ENCODE assay signal across 8 cellular contexts in the genomic region with DNA sequence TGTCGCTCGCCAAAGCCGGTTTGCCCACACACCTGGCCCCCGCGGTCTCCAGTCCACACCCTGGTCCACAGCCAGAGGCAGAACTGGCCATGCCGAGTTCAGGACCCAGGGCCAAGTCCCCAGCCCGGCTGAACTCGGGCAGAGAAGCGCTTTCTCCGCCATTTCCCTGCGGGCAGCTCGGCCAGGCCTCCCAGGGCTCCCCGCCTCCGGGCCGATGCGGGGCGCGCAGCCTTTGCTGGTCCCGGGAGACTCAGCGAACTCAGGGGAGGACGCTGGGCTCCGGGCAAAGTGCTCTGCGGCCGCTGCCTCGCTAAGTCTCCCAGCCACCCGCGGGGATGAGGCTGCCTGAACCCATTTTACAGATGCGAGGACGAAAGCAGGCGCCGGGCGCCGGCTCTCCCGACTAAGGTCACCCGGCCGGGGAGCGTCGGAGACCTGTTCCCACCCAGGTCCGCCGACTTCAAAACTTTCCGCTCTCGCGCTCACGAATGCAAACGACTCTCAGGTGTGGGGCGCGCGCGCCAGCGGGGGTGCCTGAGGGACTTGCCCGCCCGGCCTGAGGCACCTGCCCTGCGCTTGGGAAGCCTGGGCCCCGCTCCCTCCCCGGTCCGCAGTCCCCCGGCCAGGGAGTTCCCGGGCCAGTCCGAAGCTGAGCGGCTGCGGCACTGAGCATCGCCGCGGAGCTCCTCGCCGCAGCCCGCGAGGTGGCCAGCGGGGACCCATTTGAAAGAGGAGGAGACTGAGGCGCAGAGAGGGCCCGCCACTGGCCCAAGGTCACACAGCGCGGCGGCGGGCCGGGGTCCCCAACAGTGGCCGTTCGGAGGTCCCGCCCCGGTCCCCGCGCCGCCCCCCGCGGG. TPM values are rescaled to one million over a fixed set of nuclear protein-coding genes. Genes with fewer than 3 reads are reported as not detected.
DNase-seq lines count a peak whose midpoint lies in the region; ATAC-seq and TF ChIP-seq lines count a peak whose summit lies in the region.

No MANE protein-coding gene starts in this region.

- H3K9me3 Mint-ChIP-seq in activated CD4-positive, alpha-beta memory T cell treated with anti-CD3 and anti-CD28 coated beads for 36 hours: no peaks in the 10 kb centered on the region

- H3K4me1 ChIP-seq in BLaER1 (peaks cover 73% of the 10 kb centered on the region), psoas muscle (peaks cover 8% of the 10 kb centered on the region)

- H3K36me3 Mint-ChIP-seq in activated CD4-positive, alpha-beta memory T cell treated with anti-CD3 and anti-CD28 coated beads for 36 hours: no peaks in the 10 kb centered on the region

- H3K4me2 ChIP-seq in BLaER1: peak overlapping the region; percentile 99

- H3K27me3 Mint-ChIP-seq in activated CD4-positive, alpha-beta memory T cell treated with anti-CD3 and anti-CD28 coated beads for 36 hours: peaks cover 20% of the 10 kb centered on the region

- H3K27ac ChIP-seq in BLaER1 (peak overlapping the region; percentile 84), psoas muscle (no peak overlapping the region)

- H3K27me3 ChIP-seq in BLaER1: peaks cover 37% of the 10 kb centered on the region
- peaks cover 0 to 79% (median 17%) of the 10 kb centered on the region in 3 donors for H3K27me3 ChIP-seq in psoas muscle (ENCODE audit: insufficient read depth in 3 of 3, low read length in 2 of 3)

- intact Hi-C loops in activated CD4-positive, alpha-beta memory T cell treated with anti-CD3 and anti-CD28 coated beads for 36 hours (cut with micrococcal nuclease): loop anchor here (2.0 kb wide), 1 partner anchor 36 kb away; no protein-coding TSS in a partner anchor
- intact Hi-C loops in psoas muscle (cut with DNase I): no loop called here

- POLR2A ChIA-PET in activated CD4-positive, alpha-beta memory T cell treated with anti-CD3 and anti-CD28 coated beads for 36 hours (lab: Charles Lee): interaction anchor here (1.3 kb wide), 1 partner anchor 36 kb away, joined by 4 read pairs; no protein-coding TSS in a partner anchor

- WGBS in psoas muscle, 3 donors: 1% methylated on average over 64 to 85 of the region's 85 CpGs

- H3K36me3 ChIP-seq in BLaER1 (no peaks in the 10 kb centered on the region), psoas muscle (ENCODE audit: insufficient read depth in 1 of 2, low read depth in 1 of 2) (no peaks in the 10 kb centered on the region)

- H3K4me3 ChIP-seq in BLaER1 (peak overlapping the region; percentile 89), psoas muscle (peak overlapping the region; percentile 73)

- CTCF ChIA-PET in activated CD4-positive, alpha-beta memory T cell treated with anti-CD3 and anti-CD28 coated beads for 36 hours (lab: Charles Lee): interaction anchor here (0.6 to 1.7 kb wide), 4 partner anchors 13 to 22 kb away, joined by 3 to 7 read pairs (median 3); no protein-coding TSS in a partner anchor

- DNase-seq in activated CD4-positive, alpha-beta memory T cell treated with anti-CD3 and anti-CD28 coated beads for 36 hours: peak; percentile 51
- peak; percentile 54 for DNase-seq in germinal center (ENCODE audit: low spot score)
- DNase-seq in psoas muscle: no peak
- no peak for DNase-seq in NCI-H2227 treated with DMSO at 0.1 percent for 48 hours (lab: John Stamatoyannopoulos, UW)
- DNase-seq in NCI-H2227 (lab: John Stamatoyannopoulos, UW; ENCODE audit: unreplicated experiment): no peak

- peak; percentile 55 for ATAC-seq in GM19395 (IDR thresholded peaks at IDR 0.05; ENCODE audit: unreplicated experiment)
- ATAC-seq in HG03432 (IDR thresholded peaks at IDR 0.05; ENCODE audit: unreplicated experiment): peak; percentile 50
- ATAC-seq in psoas muscle: peak in 1 of 4 donors; percentile 28

- peak overlapping the region; percentile 84 for H3K9ac ChIP-seq in BLaER1

- no peak for TF ChIP-seq CTCF in psoas muscle (IDR thresholded peaks at IDR 0.05)

- H3K9me3 ChIP-seq in BLaER1 (no peaks in the 10 kb centered on the region), psoas muscle (no peaks in the 10 kb centered on the region)

- H4K20me1 ChIP-seq in BLaER1: peaks cover 35% of the 10 kb centered on the region; the same call in 1 of the 2 replicates

- no peak overlapping the region for H3K27ac Mint-ChIP-seq in activated CD4-positive, alpha-beta memory T cell treated with anti-CD3 and anti-CD28 coated beads for 36 hours

- peaks cover 3% of the 10 kb centered on the region for H3K4me1 Mint-ChIP-seq in activated CD4-positive, alpha-beta memory T cell treated with anti-CD3 and anti-CD28 coated beads for 36 hours (ENCODE audit: low read depth)

- H3K4me3 Mint-ChIP-seq in activated CD4-positive, alpha-beta memory T cell treated with anti-CD3 and anti-CD28 coated beads for 36 hours: peak overlapping the region; percentile 70

RNA-seq across cellular contexts. Expression of gene TESC, which starts 0.6 kb away (rescaled TPM):
- 10 to 100 TPM; 24.4 to 26.6 TPM for total RNA-seq in activated CD4-positive, alpha-beta memory T cell treated with anti-CD3 and anti-CD28 coated beads for 36 hours
- total RNA-seq in psoas muscle: 1 to 10 TPM; 3.3 to 4.9 (median 3.5) TPM
- 1 to 10 TPM; 1.7 to 3.1 (median 2.9) TPM for polyA plus RNA-seq in psoas muscle

Comparison
In these comparisons a context has a peak if more than half of its experiments do, and no peak if none do; other contexts are left out.
1. DNase-seq: peak in activated CD4-positive, alpha-beta memory T cell treated with anti-CD3 and anti-CD28 coated beads for 36 hours (single experiment) and germinal center (single experiment); none in psoas muscle (0 of 2), NCI-H2227 treated with DMSO at 0.1 percent for 48 hours (single experiment) and NCI-H2227 (single experiment).
2. RNA of gene TESC, which starts 0.6 kb away (total RNA-seq): 24.4 to 26.6 TPM in activated CD4-positive, alpha-beta memory T cell treated with anti-CD3 and anti-CD28 coated beads for 36 hours; 3.3 to 4.9 TPM in psoas muscle; every median in the first group is over 4 times any median in the second.